8 cellular contexts compared by ENCODE assay signal in the genomic region with DNA sequence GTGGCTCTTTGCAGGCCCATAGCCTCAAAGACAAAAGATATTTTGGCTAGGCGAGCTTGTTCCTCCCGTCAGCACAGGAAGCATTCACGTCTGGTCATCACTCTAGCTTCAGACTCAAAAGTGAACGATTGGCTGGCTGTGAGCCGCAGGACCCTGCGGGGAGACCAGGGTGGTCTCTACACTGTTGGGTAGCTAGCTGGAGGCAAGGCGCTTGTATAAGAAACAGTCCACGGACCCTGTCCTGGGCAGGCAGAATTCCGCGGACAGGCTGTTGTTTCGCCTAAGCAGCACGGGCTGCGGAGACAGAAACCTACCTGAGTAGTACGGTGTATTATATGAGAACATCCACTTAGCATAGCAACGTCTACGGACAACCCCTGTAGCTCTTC. TPM values are rescaled to one million over a fixed set of nuclear protein-coding genes. Genes with fewer than 3 reads are reported as not detected.
DNase-seq lines count a peak whose midpoint lies in the region; ATAC-seq and TF ChIP-seq lines count a peak whose summit lies in the region.

No MANE protein-coding gene starts in this region.

- intact Hi-C loops in activated CD4-positive, alpha-beta T cell treated with anti-CD3 and anti-CD28 coated beads, Interleukin-2, amount 10 ng/mL, durations not matched to agents 24 days and 14 days (cut with micrococcal nuclease): loop anchor here (1.0 to 10.0 kb wide), 8 partner anchors 30 to 929 kb away; a partner anchor contains a TSS
- intact Hi-C loops in activated CD4-positive, alpha-beta memory T cell treated with anti-CD3 and anti-CD28 coated beads for 36 hours (cut with micrococcal nuclease): loop anchor here (2.0 to 5.0 kb wide), 6 partner anchors 51 to 789 kb away; no protein-coding TSS in a partner anchor

- no peak for TF ChIP-seq CTCF in hepatocyte (IDR thresholded peaks at IDR 0.05; ENCODE audit: poor library complexity)

- peak overlapping the region; percentile 45 for H3K4me3 ChIP-seq in hepatocyte

- DNase-seq in activated CD4-positive, alpha-beta T cell treated with anti-CD3 and anti-CD28 coated beads, Interleukin-2, amount 10 ng/mL, durations not matched to agents 24 days and 14 days: no peak
- no peak for DNase-seq in activated CD4-positive, alpha-beta T cell treated with anti-CD3 and anti-CD28 coated beads, Interleukin-2, amount 50 U/mL, for 1 hour
- DNase-seq in activated CD4-positive, alpha-beta memory T cell treated with anti-CD3 and anti-CD28 coated beads for 36 hours: no peak
- no peak for DNase-seq in hepatocyte (ENCODE audit: low spot score)
- DNase-seq in stimulated activated CD8-positive, alpha-beta memory T cell treated with anti-CD3 and anti-CD28 coated beads, Interleukin-12 subunit alpha, Interleukin-12 subunit beta, amount 100 ng/mL, for 1 hour (ENCODE audit: low read depth): peak; percentile 23
- no peak for DNase-seq in NOMO-1 (lab: John Stamatoyannopoulos, UW; ENCODE audit: unreplicated experiment in 2 of 2)
- DNase-seq in NCI-H146 treated with DMSO at 0.1 percent for 48 hours (lab: John Stamatoyannopoulos, UW; ENCODE audit: unreplicated experiment): no peak

- peak overlapping the region; percentile 94 for H3K27ac ChIP-seq in hepatocyte

- H3K4me1 ChIP-seq in hepatocyte (ENCODE audit: insufficient read depth): peaks cover 31% of the 10 kb centered on the region

- H3K9me2 ChIP-seq in hepatocyte (replicated peaks; ENCODE audit: insufficient read depth): no peaks in the 10 kb centered on the region

- H2AFZ ChIP-seq in hepatocyte: peak overlapping the region; percentile 44

- peaks cover 60% of the 10 kb centered on the region for H3K4me1 Mint-ChIP-seq in activated CD4-positive, alpha-beta T cell treated with anti-CD3 and anti-CD28 coated beads, Interleukin-2, amount 10 ng/mL, durations not matched to agents 24 days and 14 days
- peaks cover 31% of the 10 kb centered on the region for H3K4me1 Mint-ChIP-seq in activated CD4-positive, alpha-beta memory T cell treated with anti-CD3 and anti-CD28 coated beads for 36 hours (ENCODE audit: low read depth)

- peak; percentile 14 for ATAC-seq in HG02884 (IDR thresholded peaks at IDR 0.05; ENCODE audit: unreplicated experiment)

- no peaks in the 10 kb centered on the region for H3K27me3 ChIP-seq in hepatocyte

- no peaks in the 10 kb centered on the region for H3K9me3 ChIP-seq in hepatocyte (ENCODE audit: low read depth)

- H3K36me3 ChIP-seq in hepatocyte (replicated peaks; ENCODE audit: insufficient read depth, low read depth): no peaks in the 10 kb centered on the region

- H3K4me2 ChIP-seq in hepatocyte: peak overlapping the region; percentile 73

- no peaks in the 10 kb centered on the region for H3K27me3 Mint-ChIP-seq in activated CD4-positive, alpha-beta T cell treated with anti-CD3 and anti-CD28 coated beads, Interleukin-2, amount 10 ng/mL, durations not matched to agents 24 days and 14 days
- H3K27me3 Mint-ChIP-seq in activated CD4-positive, alpha-beta memory T cell treated with anti-CD3 and anti-CD28 coated beads for 36 hours: no peaks in the 10 kb centered on the region

- peak overlapping the region; percentile 100 for H3K4me3 Mint-ChIP-seq in activated CD4-positive, alpha-beta T cell treated with anti-CD3 and anti-CD28 coated beads, Interleukin-2, amount 10 ng/mL, durations not matched to agents 24 days and 14 days
- H3K4me3 Mint-ChIP-seq in activated CD4-positive, alpha-beta memory T cell treated with anti-CD3 and anti-CD28 coated beads for 36 hours: peak overlapping the region; percentile 97

- H3K79me2 ChIP-seq in hepatocyte: peaks cover 59% of the 10 kb centered on the region

- peak overlapping the region; percentile 100 for H3K27ac Mint-ChIP-seq in activated CD4-positive, alpha-beta T cell treated with anti-CD3 and anti-CD28 coated beads, Interleukin-2, amount 10 ng/mL, durations not matched to agents 24 days and 14 days
- H3K27ac Mint-ChIP-seq in activated CD4-positive, alpha-beta memory T cell treated with anti-CD3 and anti-CD28 coated beads for 36 hours: peak overlapping the region; percentile 93

- peaks cover 15% of the 10 kb centered on the region for H4K20me1 ChIP-seq in hepatocyte (ENCODE audit: insufficient read depth, poor library complexity, severe bottlenecking)

- CTCF ChIA-PET in activated CD4-positive, alpha-beta memory T cell treated with anti-CD3 and anti-CD28 coated beads for 36 hours (lab: Charles Lee): interaction anchor here (0.8 to 2.4 kb wide), 3 partner anchors 29 to 222 kb away, joined by 3 to 17 read pairs (median 7); a partner anchor contains a TSS

- peaks cover 3% of the 10 kb centered on the region for H3K9me3 Mint-ChIP-seq in activated CD4-positive, alpha-beta T cell treated with anti-CD3 and anti-CD28 coated beads, Interleukin-2, amount 10 ng/mL, durations not matched to agents 24 days and 14 days
- H3K9me3 Mint-ChIP-seq in activated CD4-positive, alpha-beta memory T cell treated with anti-CD3 and anti-CD28 coated beads for 36 hours: no peaks in the 10 kb centered on the region

- WGBS in hepatocyte (ENCODE audit: low lambda C conversion rate, missing lambda C conversion rate): 5% methylated on average over 16 of the region's 16 CpGs

- peaks cover 20% of the 10 kb centered on the region for H3K36me3 Mint-ChIP-seq in activated CD4-positive, alpha-beta T cell treated with anti-CD3 and anti-CD28 coated beads, Interleukin-2, amount 10 ng/mL, durations not matched to agents 24 days and 14 days (ENCODE audit: low read depth)
- H3K36me3 Mint-ChIP-seq in activated CD4-positive, alpha-beta memory T cell treated with anti-CD3 and anti-CD28 coated beads for 36 hours: peaks cover 21% of the 10 kb centered on the region

- POLR2A ChIA-PET in activated CD4-positive, alpha-beta memory T cell treated with anti-CD3 and anti-CD28 coated beads for 36 hours (lab: Charles Lee): interaction anchor here (0.6 to 8.1 kb wide), 8 partner anchors 10 to 500 kb away, joined by 3 to 95 read pairs (median 4); a partner anchor contains a TSS

RNA-seq across cellular contexts. Expression of a gene that starts 29.6 kb away (rescaled TPM):
- 136 and 138 TPM in 2 replicates for total RNA-seq in activated CD4-positive, alpha-beta T cell treated with anti-CD3 and anti-CD28 coated beads, Interleukin-2, amount 10 ng/mL, durations not matched to agents 24 days and 14 days
- 100 to 1,000 TPM; 131 to 134 TPM for total RNA-seq in activated CD4-positive, alpha-beta memory T cell treated with anti-CD3 and anti-CD28 coated beads for 36 hours
- 22.8 and 26.6 TPM in 2 replicates for total RNA-seq in hepatocyte
- 39.3 and 54.2 TPM in 2 replicates for polyA plus RNA-seq in hepatocyte

RNA-seq across cellular contexts. Expression of a gene that starts 29.8 kb away (rescaled TPM):
- total RNA-seq in activated CD4-positive, alpha-beta T cell treated with anti-CD3 and anti-CD28 coated beads, Interleukin-2, amount 10 ng/mL, durations not matched to agents 24 days and 14 days: 2.2 and 3.0 TPM in 2 replicates
- 1 to 10 TPM; 3.3 to 3.4 TPM for total RNA-seq in activated CD4-positive, alpha-beta memory T cell treated with anti-CD3 and anti-CD28 coated beads for 36 hours
- total RNA-seq in hepatocyte: 1.5 and 2.3 TPM in 2 replicates
- polyA plus RNA-seq in hepatocyte: 0.17 and 2.0 TPM in 2 replicates

RNA-seq across cellular contexts. Expression of a gene that starts 40.3 kb away (rescaled TPM):
- not detected in 2 replicates for total RNA-seq in activated CD4-positive, alpha-beta T cell treated with anti-CD3 and anti-CD28 coated beads, Interleukin-2, amount 10 ng/mL, durations not matched to agents 24 days and 14 days
- not detected for total RNA-seq in activated CD4-positive, alpha-beta memory T cell treated with anti-CD3 and anti-CD28 coated beads for 36 hours
- total RNA-seq in hepatocyte: 1.7 and 3.2 TPM in 2 replicates
- 1.4 and 2.9 TPM in 2 replicates for polyA plus RNA-seq in hepatocyte
